8 cellular contexts compared by ENCODE assay signal in the genomic region with DNA sequence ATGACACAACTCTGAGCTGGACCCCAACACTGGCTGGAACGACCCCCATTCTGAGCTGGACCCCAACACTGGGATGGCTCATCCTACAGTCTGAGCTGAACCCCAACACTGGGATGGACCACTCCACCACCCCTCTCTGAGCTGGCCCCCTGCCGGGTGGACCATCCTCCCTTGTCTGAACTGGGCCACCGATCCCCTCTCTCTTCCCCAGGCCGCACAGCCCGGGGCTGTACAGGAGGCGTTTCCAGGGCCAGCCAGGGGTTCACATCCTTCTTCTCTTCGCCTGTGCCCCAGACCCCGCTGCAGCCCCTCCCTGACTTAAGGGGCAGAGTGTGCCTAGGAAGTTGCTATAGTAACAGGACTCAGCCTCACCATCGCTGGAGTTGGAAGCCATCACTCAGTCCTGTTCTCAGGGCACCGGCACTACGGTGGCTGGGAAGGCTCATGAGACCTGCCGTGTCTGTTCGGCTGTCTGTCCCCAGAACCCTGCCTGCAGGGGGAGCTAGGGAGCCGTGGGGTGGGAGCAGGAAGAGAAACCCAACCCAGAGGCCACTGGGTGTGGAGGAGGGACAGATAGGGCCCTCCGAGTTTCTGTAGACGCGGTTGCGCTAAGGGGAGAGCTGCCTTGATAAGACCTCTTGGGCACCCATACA. TPM values are rescaled to one million over a fixed set of nuclear protein-coding genes. Genes with fewer than 3 reads are reported as not detected.
DNase-seq lines count a peak whose midpoint lies in the region; ATAC-seq, FAIRE-seq and TF ChIP-seq lines count a peak whose summit lies in the region.

No MANE protein-coding gene starts in this region.

- TF ChIP-seq RAD21 in A549 (conservative IDR thresholded peaks at IDR 0.05 in 1 of 2, IDR thresholded peaks at IDR 0.05 in 1 of 2) = no peak

- H3K4me2 ChIP-seq in A549 (no peak overlapping the region), KMS-11 (no peak overlapping the region)

- no peaks in the 10 kb centered on the region for H4K20me1 ChIP-seq in KMS-11 (ENCODE audit: insufficient read depth)

- no peaks in the 10 kb centered on the region; the same call in 1 of the 2 replicates for H3K79me2 ChIP-seq in KMS-11 (ENCODE audit: insufficient read depth, low read depth)

- no peak overlapping the region for H3K9ac ChIP-seq in KMS-11

- no peak for TF ChIP-seq EP300 in A549 (IDR thresholded peaks at IDR 0.05)

- H3K27me3 ChIP-seq in KMS-11 (ENCODE audit: insufficient read depth, low read depth) = no peaks in the 10 kb centered on the region
- no peaks in the 10 kb centered on the region for H3K27me3 ChIP-seq in foreskin keratinocyte

- WGBS in A549 (ENCODE audit: missing lambda C conversion rate) = 80% methylated on average over 13 of the region's 18 CpGs

- CTCF ChIA-PET in A549 (lab: Yijun Ruan, JAX) = interaction anchor here (0.6 to 4.2 kb wide), 19 partner anchors 8 to 332 kb away, joined by 3 to 25 read pairs (median 4); a partner anchor contains a TSS

- ATAC-seq in A549 (no peak), foreskin keratinocyte (no peak), GM21447 (IDR thresholded peaks at IDR 0.05; ENCODE audit: unreplicated experiment) (no peak)

- no peak for TF ChIP-seq CTCF in A549 (IDR thresholded peaks at IDR 0.05)
- 0 out of 2 replicates have a peak, but pooled peaks have one; percentile 21 for TF ChIP-seq CTCF in KMS-11 (conservative IDR thresholded peaks at IDR 0.05; ENCODE audit: low read depth, low read length)
- peak; percentile 67 for TF ChIP-seq CTCF in foreskin keratinocyte (conservative IDR thresholded peaks at IDR 0.05)

- H3K4me3 ChIP-seq in A549 (no peak overlapping the region), KMS-11 (IDR thresholded peaks at IDR 0.05; ENCODE audit: insufficient read depth, low read depth, low read length) (no peak overlapping the region)

- no peak for FAIRE-seq in A549 (lab: Jason Lieb, UNC)

- peaks cover 27% of the 10 kb centered on the region for H3K4me1 ChIP-seq in A549
- peaks cover 10% of the 10 kb centered on the region for H3K4me1 ChIP-seq in KMS-11 (ENCODE audit: low read depth, poor library complexity, severe bottlenecking)
- H3K4me1 ChIP-seq in foreskin keratinocyte = no peaks in the 10 kb centered on the region

- DNase-seq in A549 (ENCODE audit: low read depth in 1 of 2, low spot score in 1 of 2) = peak in 1 of 2 experiments; percentile 65
- DNase-seq in activated T-cell treated with anti-CD3 and anti-CD28 coated beads for 24 hours (ENCODE audit: low read depth) = peak; percentile 27
- DNase-seq in foreskin keratinocyte = no peak
- DNase-seq in stimulated activated CD4-positive, alpha-beta T cell treated with anti-CD3 and anti-CD28 coated beads, Interleukin-4, amount 100 ng/mL, for 24 hours = peak; percentile 52
- DNase-seq in NCI-H2227 treated with DMSO at 0.1 percent for 48 hours (lab: John Stamatoyannopoulos, UW) = no peak
- DNase-seq in NCI-H1092 (lab: John Stamatoyannopoulos, UW) = no peak

- H3K9me3 ChIP-seq in A549 = no peaks in the 10 kb centered on the region

- POLR2A ChIA-PET in A549 (lab: Yijun Ruan, JAX) = interaction anchor here (0.5 to 0.9 kb wide), 2 partner anchors 23 to 384 kb away, joined by 3 read pairs; a partner anchor contains a TSS

- H2AFZ ChIP-seq in KMS-11 (ENCODE audit: low read depth) = no peak overlapping the region

- H3K27ac ChIP-seq in A549 = peak overlapping the region in 1 of 2 experiments; percentile 50; a peak in 3 of 6 replicates
- H3K27ac ChIP-seq in KMS-11 = no peak overlapping the region
- H3K27ac ChIP-seq in foreskin keratinocyte = no peak overlapping the region

- H3K36me3 ChIP-seq in KMS-11 (ENCODE audit: insufficient read depth) = no peaks in the 10 kb centered on the region

- TF ChIP-seq POLR2A in A549 (IDR thresholded peaks at IDR 0.05; ENCODE audit: low read length) = no peak

TF ChIP-seq in A549, 52 proteins besides CTCF, POLR2A, EP300 and RAD21:
- TF ChIP-seq KDM5A (IDR thresholded peaks at IDR 0.05) (no peak), CBX8 (IDR thresholded peaks at IDR 0.05) (no peak), CHD4 (IDR thresholded peaks at IDR 0.05; ENCODE audit: borderline replicate concordance) (no peak), KDM1A (IDR thresholded peaks at IDR 0.05; ENCODE audit: low read depth) (peak; percentile 38; the same call in 1 of the 2 replicates), RCOR1 (IDR thresholded peaks at IDR 0.05; ENCODE audit: low read depth, low read length) (no peak)

RNA-seq across cellular contexts. Expression of a gene that starts 3.7 kb away (rescaled TPM):
- polyA plus RNA-seq in A549 (2011; rRNA removed) (10.0 and 12.0 TPM in 2 replicates), A549 (2017; fragmentation: RNase III; extraction: RNeasy Plus Mini Kit Qiagen cat#74134 plus additional on column Dnase treatment) (40.9 to 46.2 TPM (median 41.1 TPM) in 3 replicates), foreskin keratinocyte (35.2 and 40.0 TPM in 2 replicates)
- 38.9 and 48.9 TPM in 2 replicates for polyA plus RNA-seq in A549 (2012; cell fraction: cytosol; rRNA removed)
- 28.2 and 29.9 TPM in 2 replicates for polyA plus RNA-seq in A549 (2012; cell fraction: nucleus; rRNA removed)
- 13.2 and 16.0 TPM in 2 replicates for polyA minus RNA-seq in A549 (2011; rRNA and poly(A)+ RNA removed)
- 36.0 and 37.1 TPM in 2 replicates for total RNA-seq in foreskin keratinocyte

RNA-seq across cellular contexts. Expression of a gene that starts 22.5 kb away (rescaled TPM):
- polyA plus RNA-seq in A549 (2011; rRNA removed) (12.1 and 17.1 TPM in 2 replicates), A549 (2017; fragmentation: RNase III; extraction: RNeasy Plus Mini Kit Qiagen cat#74134 plus additional on column Dnase treatment) (37.8 to 46.2 TPM (median 42.1 TPM) in 3 replicates), foreskin keratinocyte (35.5 and 44.2 TPM in 2 replicates)
- polyA plus RNA-seq in A549 (2012; cell fraction: cytosol; rRNA removed) = 39.6 and 47.6 TPM in 2 replicates
- polyA plus RNA-seq in A549 (2012; cell fraction: nucleus; rRNA removed) = 40.9 and 42.2 TPM in 2 replicates
- polyA minus RNA-seq in A549 (2011; rRNA and poly(A)+ RNA removed) = 15.5 and 16.2 TPM in 2 replicates
- total RNA-seq in foreskin keratinocyte = 30.4 and 37.9 TPM in 2 replicates

RNA-seq across cellular contexts. Expression of a gene that starts 23.3 kb away (rescaled TPM):
- 7.7 and 8.4 TPM in 2 replicates for polyA plus RNA-seq in A549 (2011; rRNA removed)
- 24.3 and 27.6 TPM in 2 replicates for polyA plus RNA-seq in A549 (2012; cell fraction: cytosol; rRNA removed)
- 30.5 and 32.3 TPM in 2 replicates for polyA plus RNA-seq in A549 (2012; cell fraction: nucleus; rRNA removed)
- 26.9 to 30.8 TPM (median 28.9 TPM) in 3 replicates for polyA plus RNA-seq in A549 (2017; fragmentation: RNase III; extraction: RNeasy Plus Mini Kit Qiagen cat#74134 plus additional on column Dnase treatment)
- 6.9 and 9.4 TPM in 2 replicates for polyA minus RNA-seq in A549 (2011; rRNA and poly(A)+ RNA removed)
- total RNA-seq in foreskin keratinocyte = 32.3 and 34.2 TPM in 2 replicates
- 39.5 and 40.4 TPM in 2 replicates for polyA plus RNA-seq in foreskin keratinocyte

RNA-seq across cellular contexts. Expression of a gene that starts 28.3 kb away (rescaled TPM):
- polyA plus RNA-seq in A549 (2011; rRNA removed) = not detected in 2 replicates
- polyA plus RNA-seq in A549 (2012; cell fraction: cytosol; rRNA removed) = not detected in 2 replicates
- polyA plus RNA-seq in A549 (2012; cell fraction: nucleus; rRNA removed) = not detected in 2 replicates
- polyA plus RNA-seq in A549 (2017; fragmentation: RNase III; extraction: RNeasy Plus Mini Kit Qiagen cat#74134 plus additional on column Dnase treatment) = not detected in 3 replicates
- polyA minus RNA-seq in A549 (2011; rRNA and poly(A)+ RNA removed) = not detected in 2 replicates
- total RNA-seq in foreskin keratinocyte = not detected in 2 replicates
- polyA plus RNA-seq in foreskin keratinocyte = not detected in 2 replicates

RNA-seq across cellular contexts. Expression of a gene that starts 41.3 kb away (rescaled TPM):
- polyA plus RNA-seq in A549 (2011; rRNA removed) (1.3 and 1.9 TPM in 2 replicates), A549 (2017; fragmentation: RNase III; extraction: RNeasy Plus Mini Kit Qiagen cat#74134 plus additional on column Dnase treatment) (2.1 to 2.8 TPM (median 2.3 TPM) in 3 replicates), foreskin keratinocyte (1.3 and 1.7 TPM in 2 replicates)
- 3.9 and 4.1 TPM in 2 replicates for polyA plus RNA-seq in A549 (2012; cell fraction: cytosol; rRNA removed)
- 2.6 and 3.8 TPM in 2 replicates for polyA plus RNA-seq in A549 (2012; cell fraction: nucleus; rRNA removed)
- 0.12 and 0.29 TPM in 2 replicates for polyA minus RNA-seq in A549 (2011; rRNA and poly(A)+ RNA removed)
- 0.78 and 1.3 TPM in 2 replicates for total RNA-seq in foreskin keratinocyte

Comparison
In these comparisons a context has a peak if more than half of its experiments do, and no peak if none do; other contexts are left out.
1. DNase-seq: peak in activated T-cell treated with anti-CD3 and anti-CD28 coated beads for 24 hours (single experiment) and stimulated activated CD4-positive, alpha-beta T cell treated with anti-CD3 and anti-CD28 coated beads, Interleukin-4, amount 100 ng/mL, for 24 hours (single experiment); none in foreskin keratinocyte (0 of 2), NCI-H2227 treated with DMSO at 0.1 percent for 48 hours (single experiment) and NCI-H1092 (single experiment).